ENCODE assay signal across 22 cellular contexts in the genomic region with DNA sequence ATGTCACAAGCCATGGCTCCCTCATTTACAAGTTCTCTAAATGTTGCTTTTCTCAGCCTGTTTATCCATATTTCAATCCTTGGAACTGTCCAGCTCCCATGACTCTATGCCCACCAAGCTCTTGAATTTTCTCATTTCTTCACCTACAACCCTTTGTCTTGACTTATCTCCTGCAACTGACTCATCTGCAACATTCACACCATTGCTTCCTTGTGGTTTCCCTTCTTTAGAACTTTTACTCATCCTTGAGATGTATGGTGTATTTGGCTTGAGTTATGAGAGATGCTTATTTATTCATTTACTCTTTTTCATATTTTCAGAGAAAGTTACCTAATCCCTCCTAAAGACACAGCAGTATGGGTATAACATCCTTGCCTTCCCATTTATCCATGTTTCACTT. TPM values are rescaled to one million over a fixed set of nuclear protein-coding genes. Genes with fewer than 3 reads are reported as not detected.
DNase-seq lines count a peak whose midpoint lies in the region; ATAC-seq, FAIRE-seq and TF ChIP-seq lines count a peak whose summit lies in the region.
"Had no signal": no experiment of that assay in that cellular context is flagged by ENCODE, and none has a peak within 500 bp of the region (broad histone marks: within the 10 kb centered on the region; RNA-seq: fewer than 3 reads in every experiment).

No MANE protein-coding gene starts in this region.

- intact Hi-C loops in activated CD4-positive, alpha-beta T cell treated with anti-CD3 and anti-CD28 coated beads for 36 hours (cut with DNase I, micrococcal nuclease): loop anchor here in 1 of 2 experiments (5.0 kb wide), 1 partner anchor 49 kb away; no protein-coding TSS in a partner anchor

- no peak overlapping the region for H3K27ac Mint-ChIP-seq in activated CD4-positive, alpha-beta T cell treated with anti-CD3 and anti-CD28 coated beads for 36 hours
- no peak overlapping the region for H3K27ac Mint-ChIP-seq in activated CD4-positive, alpha-beta T cell treated with anti-CD3 and anti-CD28 coated beads, Interleukin-2, amount 10 ng/mL, durations not matched to agents 7 days and 5 days
- peak overlapping the region; percentile 22 to 63 for H3K27ac Mint-ChIP-seq in activated naive CD4-positive, alpha-beta T cell treated with anti-CD3 and anti-CD28 coated beads, Interleukin-2, amount 50 U/mL, for 72 hours
- H3K27ac Mint-ChIP-seq in activated naive CD4-positive, alpha-beta T cell treated with anti-CD3 and anti-CD28 coated beads, Interleukin-2, amount 10 ng/mL, durations not matched to agents 7 days and 5 days: no peak overlapping the region
- no peak overlapping the region for H3K27ac Mint-ChIP-seq in stimulated activated naive CD8-positive, alpha-beta T cell treated with anti-CD3 and anti-CD28 coated beads, Interleukin-15, amount 100 ng/mL, for 72 hours

- peak; percentile 96 for ATAC-seq in activated CD4-positive, alpha-beta T cell treated with anti-CD3 and anti-CD28 coated beads for 36 hours
- ATAC-seq in activated naive CD4-positive, alpha-beta T cell treated with anti-CD3 and anti-CD28 coated beads, Interleukin-2, amount 50 U/mL, for 72 hours: peak; percentile 78 to 98
- ATAC-seq in stimulated activated naive CD8-positive, alpha-beta T cell treated with anti-CD3 and anti-CD28 coated beads, Interleukin-15, amount 100 ng/mL, for 72 hours: peak; percentile 71
- ATAC-seq: Panc1 had no signal

- no peak overlapping the region for H3K4me3 Mint-ChIP-seq in activated CD4-positive, alpha-beta T cell treated with anti-CD3 and anti-CD28 coated beads for 36 hours
- H3K4me3 Mint-ChIP-seq in activated CD4-positive, alpha-beta T cell treated with anti-CD3 and anti-CD28 coated beads, Interleukin-2, amount 10 ng/mL, durations not matched to agents 7 days and 5 days: no peak overlapping the region
- no peak overlapping the region for H3K4me3 Mint-ChIP-seq in activated naive CD4-positive, alpha-beta T cell treated with anti-CD3 and anti-CD28 coated beads, Interleukin-2, amount 10 ng/mL, durations not matched to agents 7 days and 5 days
- H3K4me3 Mint-ChIP-seq in stimulated activated naive CD8-positive, alpha-beta T cell treated with anti-CD3 and anti-CD28 coated beads, Interleukin-15, amount 100 ng/mL, for 72 hours: no peak overlapping the region
- H3K4me3 Mint-ChIP-seq: CD14-positive monocyte, H9 had no signal

- no peak for TF ChIP-seq CTCF in bronchial epithelial cell (IDR thresholded peaks at IDR 0.05; ENCODE audit: insufficient read depth, low read length, severe bottlenecking)

- H3K36me3 Mint-ChIP-seq in activated CD4-positive, alpha-beta T cell treated with anti-CD3 and anti-CD28 coated beads for 36 hours (ENCODE audit: low read depth): peaks cover 24% of the 10 kb centered on the region
- H3K36me3 Mint-ChIP-seq in activated CD4-positive, alpha-beta T cell treated with anti-CD3 and anti-CD28 coated beads, Interleukin-2, amount 10 ng/mL, durations not matched to agents 7 days and 5 days (ENCODE audit: low read depth): peaks cover 42% of the 10 kb centered on the region
- peaks cover 8 to 18% of the 10 kb centered on the region in 2 donors for H3K36me3 Mint-ChIP-seq in activated naive CD4-positive, alpha-beta T cell treated with anti-CD3 and anti-CD28 coated beads, Interleukin-2, amount 50 U/mL, for 72 hours
- H3K36me3 Mint-ChIP-seq in activated naive CD4-positive, alpha-beta T cell treated with anti-CD3 and anti-CD28 coated beads, Interleukin-2, amount 10 ng/mL, durations not matched to agents 7 days and 5 days: peaks cover 21% of the 10 kb centered on the region

- H3K36me3 ChIP-seq in bronchial epithelial cell (ENCODE audit: control insufficient read depth, insufficient read depth, low read length): peaks cover 2% of the 10 kb centered on the region
- H3K36me3 ChIP-seq: BE2C had no signal

- CTCF ChIA-PET in activated CD4-positive, alpha-beta T cell treated with anti-CD3 and anti-CD28 coated beads for 36 hours (lab: Charles Lee): no interaction called here
- CTCF ChIA-PET in activated CD4-positive, alpha-beta T cell treated with anti-CD3 and anti-CD28 coated beads, Interleukin-2, amount 10 ng/mL, durations not matched to agents 7 days and 5 days (lab: Charles Lee): no interaction called here
- CTCF ChIA-PET in activated naive CD4-positive, alpha-beta T cell treated with anti-CD3 and anti-CD28 coated beads, Interleukin-2, amount 10 ng/mL, durations not matched to agents 7 days and 5 days (lab: Charles Lee): no interaction called here

- no peaks in the 10 kb centered on the region for H3K27me3 Mint-ChIP-seq in activated CD4-positive, alpha-beta T cell treated with anti-CD3 and anti-CD28 coated beads for 36 hours
- H3K27me3 Mint-ChIP-seq in activated CD4-positive, alpha-beta T cell treated with anti-CD3 and anti-CD28 coated beads, Interleukin-2, amount 10 ng/mL, durations not matched to agents 7 days and 5 days: no peaks in the 10 kb centered on the region
- no peaks in the 10 kb centered on the region for H3K27me3 Mint-ChIP-seq in activated naive CD4-positive, alpha-beta T cell treated with anti-CD3 and anti-CD28 coated beads, Interleukin-2, amount 10 ng/mL, durations not matched to agents 7 days and 5 days
- H3K27me3 Mint-ChIP-seq in stimulated activated naive CD8-positive, alpha-beta T cell treated with anti-CD3 and anti-CD28 coated beads, Interleukin-15, amount 100 ng/mL, for 72 hours: no peaks in the 10 kb centered on the region

- POLR2A ChIA-PET in activated CD4-positive, alpha-beta T cell treated with anti-CD3 and anti-CD28 coated beads for 36 hours (lab: Charles Lee): no interaction called here
- POLR2A ChIA-PET in activated CD4-positive, alpha-beta T cell treated with anti-CD3 and anti-CD28 coated beads, Interleukin-2, amount 10 ng/mL, durations not matched to agents 7 days and 5 days (lab: Charles Lee): no interaction called here

- no peaks in the 10 kb centered on the region for H3K27me3 ChIP-seq in bronchial epithelial cell (ENCODE audit: control insufficient read depth, insufficient read depth, low read length)
- H3K27me3 ChIP-seq: BE2C had no signal

- no peaks in the 10 kb centered on the region for H3K9me3 Mint-ChIP-seq in activated CD4-positive, alpha-beta T cell treated with anti-CD3 and anti-CD28 coated beads for 36 hours (ENCODE audit: low read depth)
- H3K9me3 Mint-ChIP-seq in activated CD4-positive, alpha-beta T cell treated with anti-CD3 and anti-CD28 coated beads, Interleukin-2, amount 10 ng/mL, durations not matched to agents 7 days and 5 days: peaks cover 3% of the 10 kb centered on the region
- H3K9me3 Mint-ChIP-seq in activated naive CD4-positive, alpha-beta T cell treated with anti-CD3 and anti-CD28 coated beads, Interleukin-2, amount 50 U/mL, for 72 hours: no peaks in the 10 kb centered on the region
- H3K9me3 Mint-ChIP-seq in activated naive CD4-positive, alpha-beta T cell treated with anti-CD3 and anti-CD28 coated beads, Interleukin-2, amount 10 ng/mL, durations not matched to agents 7 days and 5 days: no peaks in the 10 kb centered on the region
- no peaks in the 10 kb centered on the region for H3K9me3 Mint-ChIP-seq in stimulated activated naive CD8-positive, alpha-beta T cell treated with anti-CD3 and anti-CD28 coated beads, Interleukin-15, amount 100 ng/mL, for 72 hours
- H3K9me3 Mint-ChIP-seq: H9 had no signal

- no peak for DNase-seq in activated CD4-positive, alpha-beta T cell treated with anti-CD3 and anti-CD28 coated beads for 36 hours
- no peak for DNase-seq in activated CD4-positive, alpha-beta T cell treated with anti-CD3 and anti-CD28 coated beads, Interleukin-2, amount 10 ng/mL, durations not matched to agents 7 days and 5 days
- no peak for DNase-seq in activated naive CD4-positive, alpha-beta T cell treated with anti-CD3 and anti-CD28 coated beads, Interleukin-2, amount 50 U/mL, for 72 hours (ENCODE audit: low spot score in 2 of 2)
- DNase-seq in activated naive CD4-positive, alpha-beta T cell treated with anti-CD3 and anti-CD28 coated beads, Interleukin-2, amount 10 ng/mL, durations not matched to agents 7 days and 5 days: no peak
- DNase-seq in bronchial epithelial cell (ENCODE audit: low read depth) (peak; percentile 15), DMS79 (lab: John Stamatoyannopoulos, UW) (no peak), iPS-NIHi7 (ENCODE audit: extremely low spot score) (no peak)
- DNase-seq in stimulated activated naive CD8-positive, alpha-beta T cell treated with anti-CD3 and anti-CD28 coated beads, Interleukin-15, amount 100 ng/mL, for 72 hours: no peak
- DNase-seq: BE2C, Calu3, DMS153, H9, Karpas-422, NCI-H1092, NCI-H1417 treated with DMSO at 0.1 percent for 48 hours, NCI-H1694 treated with DMSO at 0.1 percent for 48 hours, NCI-H2081, NCI-H2227 treated with DMSO at 0.1 percent for 48 hours, NCI-H526 treated with DMSO at 0.1 percent for 48 hours, SHP77 had no signal

- peaks cover 8% of the 10 kb centered on the region for H3K4me1 Mint-ChIP-seq in activated CD4-positive, alpha-beta T cell treated with anti-CD3 and anti-CD28 coated beads for 36 hours
- peaks cover 7% of the 10 kb centered on the region for H3K4me1 Mint-ChIP-seq in activated CD4-positive, alpha-beta T cell treated with anti-CD3 and anti-CD28 coated beads, Interleukin-2, amount 10 ng/mL, durations not matched to agents 7 days and 5 days
- no peaks in the 10 kb centered on the region for H3K4me1 Mint-ChIP-seq in activated naive CD4-positive, alpha-beta T cell treated with anti-CD3 and anti-CD28 coated beads, Interleukin-2, amount 10 ng/mL, durations not matched to agents 7 days and 5 days
- H3K4me1 Mint-ChIP-seq in stimulated activated naive CD8-positive, alpha-beta T cell treated with anti-CD3 and anti-CD28 coated beads, Interleukin-15, amount 100 ng/mL, for 72 hours: peaks cover 9% of the 10 kb centered on the region
- H3K4me1 Mint-ChIP-seq: CD14-positive monocyte, H9 had no signal

- no peak overlapping the region for H3K4me3 ChIP-seq in bronchial epithelial cell (ENCODE audit: low read depth, low read length)

- no peak for FAIRE-seq in bronchial epithelial cell (lab: Jason Lieb, UNC)

RNA-seq across cellular contexts. Expression of a gene that starts 18.8 kb away (rescaled TPM):
- 10 to 100 TPM; 10.4 to 11.8 TPM for total RNA-seq in activated CD4-positive, alpha-beta T cell treated with anti-CD3 and anti-CD28 coated beads for 36 hours
- total RNA-seq in activated CD4-positive, alpha-beta T cell treated with anti-CD3 and anti-CD28 coated beads, Interleukin-2, amount 10 ng/mL, durations not matched to agents 7 days and 5 days: 10 to 100 TPM; 12.7 to 13.9 TPM
- total RNA-seq in activated naive CD4-positive, alpha-beta T cell treated with anti-CD3 and anti-CD28 coated beads, Interleukin-2, amount 50 U/mL, for 72 hours: 10 to 100 TPM; 10.9 to 12.0 TPM
- total RNA-seq in bronchial epithelial cell: 2.9 and 5.8 TPM in 2 replicates

RNA-seq across cellular contexts. Expression of a gene that starts 41.3 kb away (rescaled TPM):
- total RNA-seq in activated CD4-positive, alpha-beta T cell treated with anti-CD3 and anti-CD28 coated beads for 36 hours: 10 to 100 TPM; 16.4 to 17.9 TPM
- total RNA-seq in activated CD4-positive, alpha-beta T cell treated with anti-CD3 and anti-CD28 coated beads, Interleukin-2, amount 10 ng/mL, durations not matched to agents 7 days and 5 days: 10 to 100 TPM; 26.2 to 31.1 TPM
- total RNA-seq in activated naive CD4-positive, alpha-beta T cell treated with anti-CD3 and anti-CD28 coated beads, Interleukin-2, amount 50 U/mL, for 72 hours: 10 to 100 TPM; 30.2 to 31.9 TPM
- 24.8 and 32.9 TPM in 2 replicates for total RNA-seq in bronchial epithelial cell

RNA-seq across cellular contexts. Expression of a gene that starts 46.0 kb away (rescaled TPM):
- 100 to 1,000 TPM in 1 of 2 experiments, 10 to 100 TPM in 1; 73.4 to 101 TPM for total RNA-seq in activated CD4-positive, alpha-beta T cell treated with anti-CD3 and anti-CD28 coated beads for 36 hours
- 100 to 1,000 TPM; 317 to 367 TPM for total RNA-seq in activated CD4-positive, alpha-beta T cell treated with anti-CD3 and anti-CD28 coated beads, Interleukin-2, amount 10 ng/mL, durations not matched to agents 7 days and 5 days
- total RNA-seq in activated naive CD4-positive, alpha-beta T cell treated with anti-CD3 and anti-CD28 coated beads, Interleukin-2, amount 50 U/mL, for 72 hours: 100 to 1,000 TPM; 151 to 228 TPM
- 11.1 and 28.3 TPM in 2 replicates for total RNA-seq in bronchial epithelial cell

RNA-seq across cellular contexts. Expression of a gene that starts 47.1 kb away (rescaled TPM):
- under 1 TPM; 0.75 to 0.76 TPM for total RNA-seq in activated CD4-positive, alpha-beta T cell treated with anti-CD3 and anti-CD28 coated beads for 36 hours
- under 1 TPM; 0.07 to 0.37 TPM for total RNA-seq in activated CD4-positive, alpha-beta T cell treated with anti-CD3 and anti-CD28 coated beads, Interleukin-2, amount 10 ng/mL, durations not matched to agents 7 days and 5 days
- 1 to 10 TPM in 1 of 2 donors, under 1 TPM in 1; 0.80 to 1.6 TPM for total RNA-seq in activated naive CD4-positive, alpha-beta T cell treated with anti-CD3 and anti-CD28 coated beads, Interleukin-2, amount 50 U/mL, for 72 hours
- 1.8 and 3.2 TPM in 2 replicates for total RNA-seq in bronchial epithelial cell

Comparison
In these comparisons a context has a peak if more than half of its experiments do, and no peak if none do; other contexts are left out.
1. H3K27ac Mint-ChIP-seq: peak in activated naive CD4-positive, alpha-beta T cell treated with anti-CD3 and anti-CD28 coated beads, Interleukin-2, amount 50 U/mL, for 72 hours (2 of 2); none in activated CD4-positive, alpha-beta T cell treated with anti-CD3 and anti-CD28 coated beads for 36 hours (single experiment), activated CD4-positive, alpha-beta T cell treated with anti-CD3 and anti-CD28 coated beads, Interleukin-2, amount 10 ng/mL, durations not matched to agents 7 days and 5 days (single experiment), activated naive CD4-positive, alpha-beta T cell treated with anti-CD3 and anti-CD28 coated beads, Interleukin-2, amount 10 ng/mL, durations not matched to agents 7 days and 5 days (single experiment) and stimulated activated naive CD8-positive, alpha-beta T cell treated with anti-CD3 and anti-CD28 coated beads, Interleukin-15, amount 100 ng/mL, for 72 hours (0 of 2).
2. Peak in every context shown above with its lines, with median percentiles within 50 percentile points of each other: ATAC-seq.